Comparison of ENCODE assay signal across 25 cellular contexts in the genomic region with DNA sequence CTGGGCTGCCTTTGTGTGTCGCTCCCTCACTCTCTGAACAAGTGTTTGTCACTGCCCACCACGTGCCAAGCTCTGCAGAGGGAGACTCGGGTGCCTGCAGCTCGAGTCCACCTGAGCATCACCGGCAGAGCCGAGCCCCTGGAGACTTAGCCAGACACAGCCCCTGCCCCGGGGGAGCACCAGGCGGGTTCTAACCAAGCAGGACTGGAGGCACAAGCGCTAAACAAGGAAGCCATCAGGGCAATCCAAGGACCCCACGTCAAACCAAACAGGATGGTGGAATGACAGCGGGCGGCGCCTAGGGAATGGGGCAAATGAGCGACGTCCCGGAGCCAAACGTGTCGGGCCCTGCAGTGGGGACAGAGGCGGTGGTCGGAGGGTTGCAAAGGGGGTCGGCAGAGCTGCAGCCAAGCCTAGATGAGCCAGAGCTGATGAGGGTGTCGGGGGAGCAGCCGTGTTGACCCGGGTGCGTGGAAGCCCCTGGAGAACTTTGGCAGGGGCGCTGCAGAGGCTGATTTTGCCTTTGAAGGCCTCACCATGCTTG. TPM values are rescaled to one million over a fixed set of nuclear protein-coding genes. Genes with fewer than 3 reads are reported as not detected.
DNase-seq lines count a peak whose midpoint lies in the region; ATAC-seq and TF ChIP-seq lines count a peak whose summit lies in the region.
"Had no signal": no experiment of that assay in that cellular context is flagged by ENCODE, and none has a peak within 500 bp of the region (broad histone marks: within the 10 kb centered on the region; RNA-seq: fewer than 3 reads in every experiment).

No MANE protein-coding gene starts in this region.

- WGBS in SK-N-SH (ENCODE audit: low lambda C conversion rate), result 88% methylated on average over 26 of the region's 26 CpGs

- H3K27me3 ChIP-seq in SK-N-SH (ENCODE audit: insufficient read depth), result no peaks in the 10 kb centered on the region
- no peaks in the 10 kb centered on the region for H3K27me3 ChIP-seq in DND-41 (ENCODE audit: insufficient read depth, low read length, poor library complexity)
- H3K27me3 ChIP-seq: gastroesophageal sphincter, left lung had no signal

- ATAC-seq in SK-N-SH treated with all-trans-retinoic acid at 6 μM for 48 hours (no peak), DND-41 (ENCODE audit: insufficient read depth, low read depth) (no peak), GM21381 (IDR thresholded peaks at IDR 0.05; ENCODE audit: unreplicated experiment) (no peak)
- no peak for ATAC-seq in stimulated activated naive CD8-positive, alpha-beta T cell treated with anti-CD3 and anti-CD28 coated beads, Interleukin-15, Interleukin-2, amounts not matched to agents 100 U/mL and 50 U/mL, for 24 hours
- ATAC-seq: gastroesophageal sphincter; Panc1; stimulated activated memory B cell treated with anti-CD40 and anti-IgM and Interleukin-4, amounts not matched to agents 10 μg/mL and 1 μg/mL and 100 μg/mL, for 72 hours had no signal

- H3K4me1 ChIP-seq in SK-N-SH (ENCODE audit: control insufficient read depth in 1 of 2, insufficient read depth in 2 of 2, low read depth in 1 of 2, low read length in 1 of 2) (peaks cover 0 to 62% of the 10 kb centered on the region in 2 experiments; a peak in 1 of 4 replicates), DND-41 (ENCODE audit: insufficient read depth, low read length) (peaks cover 85% of the 10 kb centered on the region)

- CTCF ChIA-PET in SK-N-SH (lab: Yijun Ruan, JAX), result interaction anchor here (1.5 kb wide), 1 partner anchor 42 kb away, joined by 6 read pairs; no protein-coding TSS in a partner anchor

- TF ChIP-seq EP300 in SK-N-SH (IDR thresholded peaks at IDR 0.05; ENCODE audit: borderline replicate concordance in 1 of 2, low read depth in 1 of 2, low read length in 1 of 2), result no peak

- H3K9me3 Mint-ChIP-seq in dendritic cell treated with granulocyte-macrophage colony-stimulating factor and Interleukin-4, amounts not matched to agents 40 ng/mL and 50 ng/mL, for 4 days, result no peaks in the 10 kb centered on the region
- H3K9me3 Mint-ChIP-seq in osteocyte (ENCODE audit: unreplicated experiment), result no peaks in the 10 kb centered on the region
- H3K9me3 Mint-ChIP-seq in activated naive CD8-positive, alpha-beta T cell treated with anti-CD3 and anti-CD28 coated beads for 36 hours, result no peaks in the 10 kb centered on the region
- H3K9me3 Mint-ChIP-seq: activated naive CD8-positive, alpha-beta T cell treated with anti-CD3 and anti-CD28 coated beads, Interleukin-2, amount 10 ng/mL, durations not matched to agents 7 days and 5 days; stimulated activated memory B cell treated with anti-CD40 and anti-IgM and Interleukin-4, amounts not matched to agents 10 μg/mL and 1 μg/mL and 100 μg/mL, for 72 hours had no signal

- H3K9me2 ChIP-seq in SK-N-SH, result no peaks in the 10 kb centered on the region

- no peak for TF ChIP-seq RAD21 in SK-N-SH (IDR thresholded peaks at IDR 0.05; ENCODE audit: low read length)

- H3K36me3 ChIP-seq in SK-N-SH (replicated peaks in 1 of 2; ENCODE audit: control insufficient read depth in 1 of 2, insufficient read depth in 2 of 2, low read length in 1 of 2), result no peaks in the 10 kb centered on the region
- H3K36me3 ChIP-seq in DND-41 (ENCODE audit: insufficient read depth, low read length), result peaks cover 38% of the 10 kb centered on the region
- H3K36me3 ChIP-seq: gastroesophageal sphincter, left lung, WERI-Rb-1 had no signal

- H3K27ac Mint-ChIP-seq in dendritic cell treated with granulocyte-macrophage colony-stimulating factor and Interleukin-4, amounts not matched to agents 40 ng/mL and 50 ng/mL, for 4 days, result peak overlapping the region; percentile 68
- H3K27ac Mint-ChIP-seq in osteocyte (ENCODE audit: unreplicated experiment), result peak overlapping the region; percentile 41
- no peak overlapping the region for H3K27ac Mint-ChIP-seq in activated naive CD8-positive, alpha-beta T cell treated with anti-CD3 and anti-CD28 coated beads for 36 hours
- H3K27ac Mint-ChIP-seq: activated naive CD8-positive, alpha-beta T cell treated with anti-CD3 and anti-CD28 coated beads, Interleukin-2, amount 10 ng/mL, durations not matched to agents 7 days and 5 days; stimulated activated memory B cell treated with anti-CD40 and anti-IgM and Interleukin-4, amounts not matched to agents 10 μg/mL and 1 μg/mL and 100 μg/mL, for 72 hours had no signal

- H3K36me3 Mint-ChIP-seq in dendritic cell treated with granulocyte-macrophage colony-stimulating factor and Interleukin-4, amounts not matched to agents 40 ng/mL and 50 ng/mL, for 4 days (ENCODE audit: low read depth), result peaks cover 18% of the 10 kb centered on the region
- H3K36me3 Mint-ChIP-seq in osteocyte (ENCODE audit: unreplicated experiment), result no peaks in the 10 kb centered on the region
- H3K36me3 Mint-ChIP-seq in activated naive CD8-positive, alpha-beta T cell treated with anti-CD3 and anti-CD28 coated beads for 36 hours, result no peaks in the 10 kb centered on the region
- H3K36me3 Mint-ChIP-seq: activated naive CD8-positive, alpha-beta T cell treated with anti-CD3 and anti-CD28 coated beads, Interleukin-2, amount 10 ng/mL, durations not matched to agents 7 days and 5 days; stimulated activated memory B cell treated with anti-CD40 and anti-IgM and Interleukin-4, amounts not matched to agents 10 μg/mL and 1 μg/mL and 100 μg/mL, for 72 hours had no signal

- H3K4me2 ChIP-seq in SK-N-SH (0 out of 2 replicates have a peak overlapping the region, but pooled peaks have one; percentile 20), DND-41 (ENCODE audit: insufficient read depth, low read length) (peak overlapping the region; percentile 62)

- intact Hi-C loops in dendritic cell treated with granulocyte-macrophage colony-stimulating factor and Interleukin-4, amounts not matched to agents 40 ng/mL and 50 ng/mL, for 4 days (cut with micrococcal nuclease), result no loop called here

- H3K9ac ChIP-seq in SK-N-SH (no peak overlapping the region), DND-41 (ENCODE audit: low read depth, low read length) (peak overlapping the region; percentile 68)

- no peak overlapping the region for H3K4me3 Mint-ChIP-seq in dendritic cell treated with granulocyte-macrophage colony-stimulating factor and Interleukin-4, amounts not matched to agents 40 ng/mL and 50 ng/mL, for 4 days
- no peak overlapping the region for H3K4me3 Mint-ChIP-seq in osteocyte (ENCODE audit: unreplicated experiment)
- no peak overlapping the region for H3K4me3 Mint-ChIP-seq in activated naive CD8-positive, alpha-beta T cell treated with anti-CD3 and anti-CD28 coated beads for 36 hours
- H3K4me3 Mint-ChIP-seq: activated naive CD8-positive, alpha-beta T cell treated with anti-CD3 and anti-CD28 coated beads, Interleukin-2, amount 10 ng/mL, durations not matched to agents 7 days and 5 days; stimulated activated memory B cell treated with anti-CD40 and anti-IgM and Interleukin-4, amounts not matched to agents 10 μg/mL and 1 μg/mL and 100 μg/mL, for 72 hours had no signal

- no peak for TF ChIP-seq CTCF in SK-N-SH (IDR thresholded peaks at IDR 0.05)
- TF ChIP-seq CTCF in DND-41 (IDR thresholded peaks at IDR 0.05; ENCODE audit: borderline replicate concordance, extremely low read depth, low read length, poor library complexity, severe bottlenecking), result no peak
- no peak for TF ChIP-seq CTCF in osteocyte (IDR thresholded peaks at IDR 0.05)

- no peaks in the 10 kb centered on the region for H3K27me3 Mint-ChIP-seq in dendritic cell treated with granulocyte-macrophage colony-stimulating factor and Interleukin-4, amounts not matched to agents 40 ng/mL and 50 ng/mL, for 4 days
- no peaks in the 10 kb centered on the region for H3K27me3 Mint-ChIP-seq in osteocyte (ENCODE audit: unreplicated experiment)
- no peaks in the 10 kb centered on the region for H3K27me3 Mint-ChIP-seq in activated naive CD8-positive, alpha-beta T cell treated with anti-CD3 and anti-CD28 coated beads for 36 hours
- H3K27me3 Mint-ChIP-seq: activated naive CD8-positive, alpha-beta T cell treated with anti-CD3 and anti-CD28 coated beads, Interleukin-2, amount 10 ng/mL, durations not matched to agents 7 days and 5 days; stimulated activated memory B cell treated with anti-CD40 and anti-IgM and Interleukin-4, amounts not matched to agents 10 μg/mL and 1 μg/mL and 100 μg/mL, for 72 hours had no signal

- no peaks in the 10 kb centered on the region for H3F3A ChIP-seq in SK-N-SH (replicated peaks; ENCODE audit: insufficient read depth)

- H3K4me3 ChIP-seq in SK-N-SH (ENCODE audit: low read depth in 2 of 2, low read length in 1 of 2) (no peak overlapping the region), DND-41 (ENCODE audit: low read depth in 1 of 2, low read length in 2 of 2) (peak overlapping the region in 1 of 2 experiments; percentile 51; a peak in 1 of 4 replicates)
- H3K4me3 ChIP-seq: gastroesophageal sphincter, left lung had no signal

- H4K20me1 ChIP-seq in SK-N-SH (ENCODE audit: insufficient read depth) (no peaks in the 10 kb centered on the region), DND-41 (ENCODE audit: insufficient read depth, low read length) (peaks cover 27% of the 10 kb centered on the region)

- H3K9me3 ChIP-seq in SK-N-SH (no peaks in the 10 kb centered on the region), DND-41 (ENCODE audit: insufficient read depth, low read length, severe bottlenecking) (no peaks in the 10 kb centered on the region)
- H3K9me3 ChIP-seq: gastroesophageal sphincter, left lung had no signal

- H3K27ac ChIP-seq in SK-N-SH (ENCODE audit: low read depth in 2 of 2, low read length in 1 of 2) (peak overlapping the region in 1 of 2 experiments; percentile 96; a peak in 2 of 4 replicates), DND-41 (ENCODE audit: low read length) (peak overlapping the region; percentile 98)
- H3K27ac ChIP-seq: 22Rv1 had no signal

- H2AFZ ChIP-seq in SK-N-SH (ENCODE audit: low read depth), result no peak overlapping the region
- H2AFZ ChIP-seq in DND-41 (ENCODE audit: low read depth, low read length), result no peak overlapping the region

- DNase-seq in SK-N-SH, result no peak
- peak; percentile 24 for DNase-seq in DND-41
- no peak for DNase-seq in osteocyte (ENCODE audit: extremely low spot score, unreplicated experiment)
- no peak for DNase-seq in activated naive CD8-positive, alpha-beta T cell treated with anti-CD3 and anti-CD28 coated beads for 36 hours
- no peak for DNase-seq in stimulated activated naive CD8-positive, alpha-beta T cell treated with anti-CD3 and anti-CD28 coated beads, Interleukin-15, Interleukin-2, amounts not matched to agents 100 U/mL and 50 U/mL, for 24 hours
- DNase-seq: activated CD4-positive, alpha-beta T cell treated with anti-CD3 and anti-CD28 coated beads for 4 hours; activated CD8-positive, alpha-beta memory T cell treated with anti-CD3 and anti-CD28 coated beads for 24 hours; activated effector memory CD4-positive, alpha-beta T cell treated with anti-CD3 and anti-CD28 coated beads, Interleukin-2, amount 50 U/mL, for 16 hours; activated naive CD8-positive, alpha-beta T cell treated with anti-CD3 and anti-CD28 coated beads, Interleukin-2, amount 10 ng/mL, durations not matched to agents 7 days and 5 days; activated T-cell treated with anti-CD3 and anti-CD28 coated beads, Interleukin-2, amount 50 U/mL, for 1 hour; Calu3; GF-D8; NCI-H1694; NCI-H446 treated with DMSO at 0.1 percent for 48 hours; NCI-H774; SIG-M5; WERI-Rb-1 had no signal

- no peaks in the 10 kb centered on the region for H3K79me2 ChIP-seq in SK-N-SH (ENCODE audit: insufficient read depth)
- peaks cover 89% of the 10 kb centered on the region for H3K79me2 ChIP-seq in DND-41 (ENCODE audit: insufficient read depth, low read length)

- H3K4me1 Mint-ChIP-seq in dendritic cell treated with granulocyte-macrophage colony-stimulating factor and Interleukin-4, amounts not matched to agents 40 ng/mL and 50 ng/mL, for 4 days (ENCODE audit: low read depth), result peaks cover 77% of the 10 kb centered on the region
- H3K4me1 Mint-ChIP-seq in osteocyte (ENCODE audit: unreplicated experiment), result peaks cover 34% of the 10 kb centered on the region
- H3K4me1 Mint-ChIP-seq in activated naive CD8-positive, alpha-beta T cell treated with anti-CD3 and anti-CD28 coated beads for 36 hours, result peaks cover 18% of the 10 kb centered on the region

- POLR2A ChIA-PET in SK-N-SH (lab: Yijun Ruan, JAX), result no interaction called here

RNA-seq across cellular contexts. Expression of a gene that starts 2.0 kb away (rescaled TPM):
- 13.5 and 15.5 TPM in 2 replicates for polyA plus RNA-seq in SK-N-SH (2012; rRNA removed)
- polyA plus RNA-seq in SK-N-SH (2012; cell fraction: cytosol; rRNA removed), result 7.8 and 11.0 TPM in 2 replicates
- polyA plus RNA-seq in SK-N-SH (2012; cell fraction: nucleus; rRNA removed), result 22.3 and 31.8 TPM in 2 replicates
- 37.4 and 44.5 TPM in 2 replicates for total RNA-seq in osteocyte
- total RNA-seq in activated naive CD8-positive, alpha-beta T cell treated with anti-CD3 and anti-CD28 coated beads for 36 hours, result 10 to 100 TPM; 20.7 to 20.9 TPM
